In genomic region chr15:63698731-63699130, GRCh38 we compare ENCODE assay signal across 19 cellular contexts.
DNase-seq lines count a peak whose midpoint lies in the region; ATAC-seq and TF ChIP-seq lines count a peak whose summit lies in the region.
"Had no signal": no experiment of that assay in that cellular context is flagged by ENCODE, and none has a peak within 500 bp of the region (broad histone marks: within the 10 kb centered on the region; RNA-seq: fewer than 3 reads in every experiment).

No MANE protein-coding gene starts in this region.

- H3K9me3 Mint-ChIP-seq in activated naive CD4-positive, alpha-beta T cell treated with anti-CD3 and anti-CD28 coated beads, Interleukin-2, amount 50 U/mL, for 72 hours = no peaks in the 10 kb centered on the region
- H3K9me3 Mint-ChIP-seq: CD4-positive, alpha-beta T cell; GM23338 had no signal

- H3K27ac ChIP-seq in neutrophil = peak overlapping the region; percentile 56

- peaks cover 8% of the 10 kb centered on the region for H3K4me1 Mint-ChIP-seq in T-helper 17 cell
- H3K4me1 Mint-ChIP-seq: GM23338 had no signal

- in situ Hi-C loops in GM13977 (cut with MboI; ENCODE audit: low pct_unique_long_range_greater_than_20kb, low sequenced_read_pairs, unreplicated experiment) = no loop called here

- H3K36me3 ChIP-seq in neutrophil = peaks cover 66% of the 10 kb centered on the region

- no peak overlapping the region for H3K4me3 Mint-ChIP-seq in T-helper 17 cell
- H3K4me3 Mint-ChIP-seq: CD4-positive, alpha-beta T cell; GM23338 had no signal

- H3K9me3 ChIP-seq in T-helper 17 cell (ENCODE audit: control insufficient read depth, low read length, poor library complexity, severe bottlenecking) (no peaks in the 10 kb centered on the region), neutrophil (no peaks in the 10 kb centered on the region)

- TF ChIP-seq CTCF in choroid plexus epithelial cell (conservative IDR thresholded peaks at IDR 0.05; ENCODE audit: low read depth, low read length) (no peak), neutrophil (IDR thresholded peaks at IDR 0.05) (no peak), GM13977 (IDR thresholded peaks at IDR 0.05; ENCODE audit: extremely low read depth, insufficient read depth, missing control alignments) (no peak)

- no peak for DNase-seq in activated naive CD4-positive, alpha-beta T cell treated with anti-CD3 and anti-CD28 coated beads, Interleukin-2, amount 50 U/mL, for 72 hours (ENCODE audit: low spot score in 2 of 2)
- no peak for DNase-seq in activated naive CD4-positive, alpha-beta T cell treated with anti-CD3 and anti-CD28 coated beads, Interleukin-2, amount 50 U/mL, for 16 hours
- DNase-seq in T-helper 17 cell (no peak), choroid plexus epithelial cell (ENCODE audit: low read depth) (peak; percentile 31), NCI-H748 (lab: John Stamatoyannopoulos, UW; ENCODE audit: unreplicated experiment) (no peak), GM13977 (ENCODE audit: low spot score) (no peak)
- DNase-seq: CD4-positive, alpha-beta T cell; DND-41; GDM1; Kasumi-1; NCI-H187 treated with DMSO at 0.1 percent for 48 hours; NCI-H2171; NCI-H446 treated with DMSO at 0.1 percent for 48 hours; NCI-H82 had no signal

- no peaks in the 10 kb centered on the region for H3K27me3 ChIP-seq in neutrophil

- H3K4me3 ChIP-seq in choroid plexus epithelial cell (ENCODE audit: low read depth, low read length) (no peak overlapping the region), neutrophil (ENCODE audit: low read depth in 1 of 2, low read length in 1 of 2) (no peak overlapping the region)
- H3K4me3 ChIP-seq: GM23338 had no signal

- peak; percentile 46 to 92 for ATAC-seq in activated naive CD4-positive, alpha-beta T cell treated with anti-CD3 and anti-CD28 coated beads, Interleukin-2, amount 50 U/mL, for 72 hours
- no peak for ATAC-seq in T-helper 17 cell
- ATAC-seq in HG02938 (IDR thresholded peaks at IDR 0.05; ENCODE audit: unreplicated experiment) = no peak
- ATAC-seq: GM23338, Panc1, Right ventricle myocardium inferior had no signal

- no peaks in the 10 kb centered on the region for H3K27me3 Mint-ChIP-seq in T-helper 17 cell
- H3K27me3 Mint-ChIP-seq: CD4-positive, alpha-beta T cell had no signal

- H3K4me1 ChIP-seq in neutrophil (ENCODE audit: control insufficient read depth in 1 of 2, insufficient read depth in 1 of 2, low read depth in 1 of 2, low read length in 1 of 2) = no peaks in the 10 kb centered on the region

- H3K27ac Mint-ChIP-seq in activated naive CD4-positive, alpha-beta T cell treated with anti-CD3 and anti-CD28 coated beads, Interleukin-2, amount 50 U/mL, for 72 hours = no peak overlapping the region
- H3K27ac Mint-ChIP-seq in T-helper 17 cell = peak overlapping the region; percentile 21
- H3K27ac Mint-ChIP-seq: CD4-positive, alpha-beta T cell; GM23338 had no signal

- H3K36me3 Mint-ChIP-seq in activated naive CD4-positive, alpha-beta T cell treated with anti-CD3 and anti-CD28 coated beads, Interleukin-2, amount 50 U/mL, for 72 hours = peaks cover 0 to 6% of the 10 kb centered on the region in 2 donors
- H3K36me3 Mint-ChIP-seq in T-helper 17 cell (ENCODE audit: low read depth) = peaks cover 8% of the 10 kb centered on the region

Comparison
In these comparisons a context has a peak if more than half of its experiments do, and no peak if none do; other contexts are left out.
1. ATAC-seq: peak in activated naive CD4-positive, alpha-beta T cell treated with anti-CD3 and anti-CD28 coated beads, Interleukin-2, amount 50 U/mL, for 72 hours (2 of 2); none in T-helper 17 cell (single experiment) and HG02938 (single experiment).